In genomic region chr5:74549351-74549750, GRCh38 we compare ENCODE assay signal across 8 cellular contexts.
"Had no signal": no experiment of that assay in that cellular context is flagged by ENCODE, and none has a peak within 500 bp of the region (broad histone marks: within the 10 kb centered on the region; RNA-seq: fewer than 3 reads in every experiment).

No MANE protein-coding gene starts in this region.

- H3K9me3 ChIP-seq: HAP-1 had no signal

- H3K27ac ChIP-seq: HL-60 had no signal

- H3K4me3 ChIP-seq: HAP-1, K562 had no signal

- H3K36me3 ChIP-seq: HAP-1 had no signal

- DNase-seq: GOT3, H7, HFFc6, IMR-90 had no signal

- H3K27ac Mint-ChIP-seq: HFFc6 had no signal

- ATAC-seq: HCT116, K562 had no signal

- H3K4me1 ChIP-seq: HAP-1 had no signal

- H3K4me3 Mint-ChIP-seq: HFFc6 had no signal

- H3K9me3 Mint-ChIP-seq: HFFc6 had no signal
